9 cellular contexts compared by ENCODE assay signal in the genomic region with DNA sequence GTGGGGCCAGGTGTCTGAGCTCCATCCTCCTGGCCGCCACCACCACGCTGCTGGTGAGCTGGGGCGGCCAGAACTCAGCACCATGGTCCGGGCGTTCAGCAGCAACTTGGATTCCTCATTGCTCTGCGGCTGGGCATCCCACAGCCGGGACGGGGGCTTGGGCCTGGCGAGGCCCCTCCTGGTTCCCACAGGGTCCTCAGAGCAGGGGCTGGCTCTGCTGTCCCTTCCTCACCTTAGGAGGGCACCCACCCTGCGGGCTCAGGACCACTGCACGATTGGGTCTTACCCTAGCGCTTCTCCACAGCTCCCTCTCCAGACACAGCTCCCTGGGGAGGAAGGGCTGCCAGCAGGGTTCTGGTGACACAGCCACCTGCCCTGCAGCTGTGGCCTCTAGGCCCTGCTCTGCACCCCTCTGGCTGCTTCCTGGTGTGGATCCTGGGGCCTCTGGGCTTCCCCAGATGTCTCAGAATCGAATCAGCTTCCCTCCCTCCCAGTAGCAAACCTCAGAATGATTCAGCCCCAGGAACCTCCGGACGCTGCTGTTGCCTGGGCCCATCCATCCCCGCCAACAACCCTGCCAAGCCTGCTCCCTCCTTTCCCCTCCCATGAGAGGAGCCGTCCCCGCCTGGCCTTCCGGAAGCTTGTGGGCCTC. TPM values are rescaled to one million over a fixed set of nuclear protein-coding genes. Genes with fewer than 3 reads are reported as not detected.
A peak's percentile ranks its signal among the peaks of the same experiment; 100 is the strongest.
DNase-seq lines count a peak whose midpoint lies in the region; ATAC-seq and TF ChIP-seq lines count a peak whose summit lies in the region.
"Had no signal": no experiment of that assay in that cellular context is flagged by ENCODE, and none has a peak within 500 bp of the region (broad histone marks: within the 10 kb centered on the region; RNA-seq: fewer than 3 reads in every experiment).

No MANE protein-coding gene starts in this region.

- ATAC-seq in aorta (ENCODE audit: low FRiP score) (peak; percentile 31), GM21447 (IDR thresholded peaks at IDR 0.05; ENCODE audit: unreplicated experiment) (no peak), HG03354 (IDR thresholded peaks at IDR 0.05; ENCODE audit: poor library complexity, severe bottlenecking, unreplicated experiment) (no peak)

- H3K4me3 ChIP-seq in aorta (ENCODE audit: low read length in 2 of 2): no peak overlapping the region

- 57 to 59% methylated on average over 19 of the region's 19 CpGs for WGBS in aorta, 2 donors

- H3K4me1 ChIP-seq in aorta (ENCODE audit: control insufficient read depth in 1 of 2, insufficient read depth in 2 of 2, low read length in 2 of 2): no peaks in the 10 kb centered on the region

- DNase-seq in stimulated activated CD4-positive, alpha-beta T cell treated with anti-CD3 and anti-CD28 coated beads, Interleukin-1b, Interleukin-23, amount 100 ng/mL, for 48 hours: peak; percentile 6
- no peak for DNase-seq in stimulated activated CD4-positive, alpha-beta T cell treated with anti-CD3 and anti-CD28 coated beads, Interleukin-4, amount 100 ng/mL, for 24 hours
- peak; percentile 97 for DNase-seq in amniotic epithelial cell (ENCODE audit: low read depth)
- DNase-seq in left kidney (ENCODE audit: low read depth, low spot score): peak; percentile 48
- DNase-seq in aorta: peak in 1 of 2 donors; percentile 63
- no peak for DNase-seq in GM20000 (ENCODE audit: low spot score)
- DNase-seq: stimulated activated CD4-positive, alpha-beta T cell treated with anti-CD3 and anti-CD28 coated beads, Interleukin-15, amount 100 ng/mL, for 24 hours had no signal

- H3K27ac ChIP-seq in aorta (ENCODE audit: low read depth in 1 of 2, low read length in 2 of 2): no peak overlapping the region

- H3K36me3 ChIP-seq in aorta (ENCODE audit: control insufficient read depth in 1 of 2, insufficient read depth in 2 of 2, low read length in 1 of 2): no peaks in the 10 kb centered on the region

- no peaks in the 10 kb centered on the region for H3K9me3 ChIP-seq in aorta (ENCODE audit: control insufficient read depth, low read length)

- TF ChIP-seq CTCF in GM20000 (IDR thresholded peaks at IDR 0.05; ENCODE audit: extremely low read depth, missing control alignments): no peak

- intact Hi-C loops in aorta (cut with DNase I): no loop called here

- H3K27me3 ChIP-seq in aorta (ENCODE audit: control insufficient read depth in 1 of 2, insufficient read depth in 2 of 2, low read length in 1 of 2): no peaks in the 10 kb centered on the region

RNA-seq across cellular contexts. Expression of a gene that starts 25.0 kb away (rescaled TPM):
- not detected for total RNA-seq in aorta
- not detected for polyA plus RNA-seq in aorta

Comparison
In these comparisons a context has a peak if more than half of its experiments do, and no peak if none do; other contexts are left out.
1. DNase-seq: peak in stimulated activated CD4-positive, alpha-beta T cell treated with anti-CD3 and anti-CD28 coated beads, Interleukin-1b, Interleukin-23, amount 100 ng/mL, for 48 hours (single experiment), amniotic epithelial cell (single experiment) and left kidney (single experiment); none in stimulated activated CD4-positive, alpha-beta T cell treated with anti-CD3 and anti-CD28 coated beads, Interleukin-4, amount 100 ng/mL, for 24 hours (single experiment) and GM20000 (single experiment).